Comparison of ENCODE assay signal across 2 cellular contexts in the genomic region with DNA sequence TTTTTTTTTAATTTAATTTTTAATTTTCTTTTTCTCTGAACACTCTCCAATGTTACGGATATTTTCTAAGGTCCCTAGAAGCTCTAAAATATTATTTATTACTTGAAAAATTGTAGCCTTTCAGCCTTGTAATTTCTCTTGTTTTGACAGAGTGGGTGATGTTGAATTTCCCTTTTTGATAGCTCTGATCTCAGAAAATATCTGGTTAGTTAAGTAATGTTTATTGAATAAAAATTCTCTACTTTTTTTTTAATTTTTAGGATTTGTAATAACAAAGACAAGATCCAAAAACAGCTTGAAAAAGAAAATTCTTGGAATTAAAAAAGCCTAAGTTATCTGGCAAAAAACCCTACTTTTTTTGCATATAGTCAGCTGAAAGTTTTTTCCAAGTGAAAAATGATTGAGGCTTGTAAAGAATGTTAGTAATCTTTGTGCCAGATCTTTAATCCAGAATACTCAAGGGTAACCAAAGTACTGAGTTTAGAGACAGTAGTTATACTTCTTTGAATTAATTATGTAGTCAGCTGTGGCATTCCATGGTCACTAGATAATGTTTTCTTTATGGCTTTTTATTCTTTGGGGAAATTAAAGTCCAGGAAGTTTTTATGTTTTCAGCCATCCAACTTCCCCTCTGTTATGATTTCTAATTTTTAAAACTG.
TF ChIP-seq lines count a peak whose summit lies in the region.

No MANE protein-coding gene starts in this region.

TF ChIP-seq in A549, 52 proteins besides CTCF, POLR2A, EP300 and RAD21:
- no peak for TF ChIP-seq MAFK (IDR thresholded peaks at IDR 0.05; ENCODE audit: partially characterized antibody)
- TF ChIP-seq ZNF302 (CRISPR knock-in tag; IDR thresholded peaks at IDR 0.05): no peak
- TF ChIP-seq, protein P1, sequence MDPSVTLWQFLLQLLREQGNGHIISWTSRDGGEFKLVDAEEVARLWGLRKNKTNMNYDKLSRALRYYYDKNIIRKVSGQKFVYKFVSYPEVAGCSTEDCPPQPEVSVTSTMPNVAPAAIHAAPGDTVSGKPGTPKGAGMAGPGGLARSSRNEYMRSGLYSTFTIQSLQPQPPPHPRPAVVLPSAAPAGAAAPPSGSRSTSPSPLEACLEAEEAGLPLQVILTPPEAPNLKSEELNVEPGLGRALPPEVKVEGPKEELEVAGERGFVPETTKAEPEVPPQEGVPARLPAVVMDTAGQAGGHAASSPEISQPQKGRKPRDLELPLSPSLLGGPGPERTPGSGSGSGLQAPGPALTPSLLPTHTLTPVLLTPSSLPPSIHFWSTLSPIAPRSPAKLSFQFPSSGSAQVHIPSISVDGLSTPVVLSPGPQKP (IDR thresholded peaks at IDR 0.05; ENCODE audit: low read depth, low read length): no peak
- no peak for TF ChIP-seq BHLHE40 (IDR thresholded peaks at IDR 0.05; ENCODE audit: low read depth, low read length)
- TF ChIP-seq HDAC2 (IDR thresholded peaks at IDR 0.05): no peak
- TF ChIP-seq, protein P2, sequence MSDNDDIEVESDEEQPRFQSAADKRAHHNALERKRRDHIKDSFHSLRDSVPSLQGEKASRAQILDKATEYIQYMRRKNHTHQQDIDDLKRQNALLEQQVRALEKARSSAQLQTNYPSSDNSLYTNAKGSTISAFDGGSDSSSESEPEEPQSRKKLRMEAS (IDR thresholded peaks at IDR 0.05): no peak

TF ChIP-seq in IMR-90, 13 proteins besides CTCF, POLR2A, EP300 and RAD21:
- TF ChIP-seq SMC3 (IDR thresholded peaks at IDR 0.05; ENCODE audit: low read depth, low read length): no peak
- TF ChIP-seq BHLHE40 (IDR thresholded peaks at IDR 0.05; ENCODE audit: low read depth, low read length): no peak
TF ChIP-seq in IMR-90: peak in this region for 0.
